In the genomic region with DNA sequence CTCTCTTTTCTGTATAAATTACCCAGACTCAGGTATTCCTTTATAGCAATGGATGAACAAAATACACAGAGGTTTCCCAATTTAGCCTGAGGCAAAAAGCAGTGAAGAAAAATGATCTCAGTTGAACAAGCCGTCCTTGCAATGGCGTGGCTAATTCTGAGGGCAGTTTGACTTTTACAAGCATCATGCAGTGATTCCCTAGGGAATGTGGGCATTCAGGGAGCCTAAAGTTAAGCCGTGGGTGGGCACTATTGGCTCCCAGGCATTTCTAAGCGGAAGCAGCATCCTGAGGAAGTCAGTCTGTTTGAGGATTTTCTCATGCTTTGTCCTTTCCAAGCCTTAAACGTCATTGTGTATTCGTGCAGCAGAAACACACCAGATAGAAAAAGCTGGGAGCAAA, we compare ENCODE assay signal across 18 cellular contexts.
"Had no signal": no experiment of that assay in that cellular context is flagged by ENCODE, and none has a peak within 500 bp of the region (broad histone marks: within the 10 kb centered on the region; RNA-seq: fewer than 3 reads in every experiment).

No MANE protein-coding gene starts in this region.

- DNase-seq: activated CD4-positive, alpha-beta T cell treated with anti-CD3 and anti-CD28 coated beads for 1 hour; activated CD4-positive, alpha-beta T cell treated with anti-CD3 and anti-CD28 coated beads, Interleukin-2, amount 50 U/mL, for 48 hours; activated naive CD4-positive, alpha-beta T cell treated with anti-CD3 and anti-CD28 coated beads, Interleukin-2, amount 10 ng/mL, durations not matched to agents 7 days and 5 days; central memory CD4-positive, alpha-beta T cell; cortex of kidney; effector CD8-positive, alpha-beta T cell; islet precursor cell; midbrain; naive B cell; stimulated activated CD4-positive, alpha-beta T cell treated with anti-CD3 and anti-CD28 coated beads, Interleukin-15, amount 100 ng/mL, for 24 hours; stimulated activated CD4-positive, alpha-beta T cell treated with anti-CD3 and anti-CD28 coated beads, Interleukin-4, amount 100 ng/mL, for 1 hour; stimulated activated naive B cell treated with anti-CD40 and anti-IgM and Interleukin-4, amounts not matched to agents 10 μg/mL and 1 μg/mL and 100 μg/mL, for 72 hours; T-cell; uterus had no signal

- ATAC-seq: activated T-helper 17 cell treated with anti-CD3 and anti-CD28 coated beads, Interleukin-2, amount 50 U/mL, for 72 hours; stimulated activated naive B cell treated with anti-CD40 and anti-IgM and Interleukin-4, amounts not matched to agents 10 μg/mL and 1 μg/mL and 100 μg/mL, for 72 hours; T-cell had no signal

- H3K36me3 Mint-ChIP-seq: activated naive CD4-positive, alpha-beta T cell treated with anti-CD3 and anti-CD28 coated beads, Interleukin-2, amount 10 ng/mL, durations not matched to agents 7 days and 5 days; naive B cell; stimulated activated naive B cell treated with anti-CD40 and anti-IgM and Interleukin-4, amounts not matched to agents 10 μg/mL and 1 μg/mL and 100 μg/mL, for 72 hours; T-cell had no signal

- H3K4me1 ChIP-seq: uterus had no signal

- H3K36me3 ChIP-seq: tibial nerve, uterus had no signal

- H3K4me3 ChIP-seq: lung, tibial nerve, uterus had no signal

- H3K27ac ChIP-seq: tibial nerve, uterus, VCaP had no signal

- H3K27me3 ChIP-seq: tibial nerve, uterus had no signal

- H3K27ac Mint-ChIP-seq: activated naive CD4-positive, alpha-beta T cell treated with anti-CD3 and anti-CD28 coated beads, Interleukin-2, amount 10 ng/mL, durations not matched to agents 7 days and 5 days; activated T-helper 17 cell treated with anti-CD3 and anti-CD28 coated beads, Interleukin-2, amount 50 U/mL, for 72 hours; stimulated activated naive B cell treated with anti-CD40 and anti-IgM and Interleukin-4, amounts not matched to agents 10 μg/mL and 1 μg/mL and 100 μg/mL, for 72 hours; T-cell had no signal

- H3K9me3 Mint-ChIP-seq: activated T-helper 17 cell treated with anti-CD3 and anti-CD28 coated beads, Interleukin-2, amount 50 U/mL, for 72 hours had no signal

- H3K4me1 Mint-ChIP-seq: activated naive CD4-positive, alpha-beta T cell treated with anti-CD3 and anti-CD28 coated beads, Interleukin-2, amount 10 ng/mL, durations not matched to agents 7 days and 5 days; activated T-helper 17 cell treated with anti-CD3 and anti-CD28 coated beads, Interleukin-2, amount 50 U/mL, for 72 hours; naive B cell; stimulated activated naive B cell treated with anti-CD40 and anti-IgM and Interleukin-4, amounts not matched to agents 10 μg/mL and 1 μg/mL and 100 μg/mL, for 72 hours; T-cell had no signal

- H3K4me3 Mint-ChIP-seq: activated naive CD4-positive, alpha-beta T cell treated with anti-CD3 and anti-CD28 coated beads, Interleukin-2, amount 10 ng/mL, durations not matched to agents 7 days and 5 days; activated T-helper 17 cell treated with anti-CD3 and anti-CD28 coated beads, Interleukin-2, amount 50 U/mL, for 72 hours; naive B cell; stimulated activated naive B cell treated with anti-CD40 and anti-IgM and Interleukin-4, amounts not matched to agents 10 μg/mL and 1 μg/mL and 100 μg/mL, for 72 hours; T-cell had no signal

- H3K9me3 ChIP-seq: tibial nerve, uterus had no signal
